Comparison of ENCODE assay signal across 8 cellular contexts in genomic region chr13:30739646-30740642, GRCh38. TPM values are rescaled to one million over a fixed set of nuclear protein-coding genes. Genes with fewer than 3 reads are reported as not detected.
DNase-seq lines count a peak whose midpoint lies in the region; ATAC-seq and TF ChIP-seq lines count a peak whose summit lies in the region.

No MANE protein-coding gene starts in this region.

- H3K79me2 ChIP-seq in PC-3 (ENCODE audit: low read length) = no peaks in the 10 kb centered on the region

- H3K9me2 ChIP-seq in PC-3 (replicated peaks; ENCODE audit: low read length) = no peaks in the 10 kb centered on the region

- POLR2A ChIA-PET in GM10248 (lab: Yijun Ruan, JAX) (no interaction called here), PC-3 (lab: Charles Lee; ENCODE audit: unreplicated experiment) (interaction anchor here (0.6 kb wide), 1 partner anchor 16 kb away, joined by 6 read pairs; no protein-coding TSS in a partner anchor)

- DNase-seq in GM10248 (ENCODE audit: extremely low spot score) (peak; percentile 53), PC-3 (peak; percentile 94), left lung (no peak), left lobe of liver (ENCODE audit: low spot score) (no peak), NCI-H187 treated with DMSO at 0.1 percent for 48 hours (lab: John Stamatoyannopoulos, UW) (no peak)
- peak; percentile 56 for DNase-seq in activated T-helper 9 cell treated with anti-CD3 and anti-CD28 coated beads, Interleukin-2, amount 50 U/mL, for 16 hours (ENCODE audit: low read depth)
- peak; percentile 65 for DNase-seq in stimulated activated CD8-positive, alpha-beta memory T cell treated with anti-CD3 and anti-CD28 coated beads, Interleukin-7, amount 100 ng/mL, for 4 hours (ENCODE audit: low read depth in 2 of 2)

- H3K27me3 ChIP-seq in PC-3 (ENCODE audit: low read length) (no peaks in the 10 kb centered on the region), left lung (no peaks in the 10 kb centered on the region)

- H3K4me1 ChIP-seq in PC-3 (ENCODE audit: insufficient read depth, low read length) (peaks cover 38% of the 10 kb centered on the region), left lung (peaks cover 20 to 79% of the 10 kb centered on the region in 2 donors)

- CTCF ChIA-PET in GM10248 (lab: Yijun Ruan, JAX) = interaction anchor here (1.1 to 1.9 kb wide), 5 partner anchors 8 to 68 kb away, joined by 3 to 7 read pairs (median 4); no protein-coding TSS in a partner anchor
- CTCF ChIA-PET in PC-3 (lab: Charles Lee) = interaction anchor here (0.5 to 0.7 kb wide), 4 partner anchors 17 to 610 kb away, joined by 3 to 4 read pairs (median 3); no protein-coding TSS in a partner anchor

- peak overlapping the region; percentile 45; the same call in 1 of the 2 replicates for H3K4me3 ChIP-seq in PC-3 (ENCODE audit: low read length)
- peak overlapping the region in 1 of 2 donors; percentile 50 for H3K4me3 ChIP-seq in left lung

- no peaks in the 10 kb centered on the region for H4K20me1 ChIP-seq in PC-3 (ENCODE audit: low read length)

- H3F3A ChIP-seq in PC-3 (ENCODE audit: low read length, unreplicated experiment) = peaks cover 4% of the 10 kb centered on the region

- TF ChIP-seq CTCF in GM10248 (IDR thresholded peaks at IDR 0.05; ENCODE audit: control extremely low read depth, extremely low read depth, low read depth, missing control alignments) (no peak), PC-3 (conservative IDR thresholded peaks at IDR 0.05; ENCODE audit: low read depth, low read length) (no peak), left lung (IDR thresholded peaks at IDR 0.05) (no peak)

- ATAC-seq in HG02588 (IDR thresholded peaks at IDR 0.05; ENCODE audit: unreplicated experiment) (peak; percentile 34), PC-3 (peak; percentile 73), left lung (peak; percentile 20), left lobe of liver (no peak)

- H3K9ac ChIP-seq in PC-3 (ENCODE audit: low read length) = no peak overlapping the region

- no TSS peak for BruUV-seq in PC-3 (replicated peaks; lab: Mats Ljungman, UMichigan)

- no peaks in the 10 kb centered on the region for H3K9me3 ChIP-seq in PC-3 (ENCODE audit: low read length)
- H3K9me3 ChIP-seq in left lung = no peaks in the 10 kb centered on the region

- H2AFZ ChIP-seq in PC-3 (ENCODE audit: low read length) = peak overlapping the region; percentile 39; the same call in 1 of the 2 replicates

- intact Hi-C loops in PC-3 (cut with micrococcal nuclease) = loop anchor here (1.0 to 5.0 kb wide), 3 partner anchors 21 to 127 kb away; no protein-coding TSS in a partner anchor
- intact Hi-C loops in left lung (cut with DNase I) = no loop called here

- peak overlapping the region; percentile 72 for H3K27ac ChIP-seq in PC-3 (ENCODE audit: low read length)
- H3K27ac ChIP-seq in left lung = peak overlapping the region; percentile 64 to 82

- H3K4me2 ChIP-seq in PC-3 (ENCODE audit: low read length) = peak overlapping the region; percentile 80

- H3K36me3 ChIP-seq in PC-3 (ENCODE audit: low read depth, low read length) (no peaks in the 10 kb centered on the region), left lung (peaks cover 0 to 3% of the 10 kb centered on the region in 2 donors)

RNA-seq across cellular contexts. Expression of gene ALOX5AP, which starts 4.6 kb away (rescaled TPM):
- total RNA-seq in PC-3 (2014; rRNA removed) (not detected in 2 replicates), left lung (100 to 1,000 TPM in 1 of 2 donors, 10 to 100 TPM in 1; 76.3 to 201 TPM), left lobe of liver (1.5 TPM)

Comparison
In these comparisons a context has a peak if more than half of its experiments do, and no peak if none do; other contexts are left out.
1. DNase-seq: peak in GM10248 (single experiment), PC-3 (single experiment), activated T-helper 9 cell treated with anti-CD3 and anti-CD28 coated beads, Interleukin-2, amount 50 U/mL, for 16 hours (single experiment) and stimulated activated CD8-positive, alpha-beta memory T cell treated with anti-CD3 and anti-CD28 coated beads, Interleukin-7, amount 100 ng/mL, for 4 hours (2 of 2); none in left lung (0 of 2), left lobe of liver (single experiment) and NCI-H187 treated with DMSO at 0.1 percent for 48 hours (single experiment).
2. RNA of gene ALOX5AP, which starts 4.6 kb away (total RNA-seq): 76.3 to 201 TPM in left lung; 1.5 TPM in left lobe of liver (single experiment) and not detected in PC-3; every median in the first group is over 10 times any median in the second.